Comparison of ENCODE assay signal across 25 cellular contexts in the genomic region with DNA sequence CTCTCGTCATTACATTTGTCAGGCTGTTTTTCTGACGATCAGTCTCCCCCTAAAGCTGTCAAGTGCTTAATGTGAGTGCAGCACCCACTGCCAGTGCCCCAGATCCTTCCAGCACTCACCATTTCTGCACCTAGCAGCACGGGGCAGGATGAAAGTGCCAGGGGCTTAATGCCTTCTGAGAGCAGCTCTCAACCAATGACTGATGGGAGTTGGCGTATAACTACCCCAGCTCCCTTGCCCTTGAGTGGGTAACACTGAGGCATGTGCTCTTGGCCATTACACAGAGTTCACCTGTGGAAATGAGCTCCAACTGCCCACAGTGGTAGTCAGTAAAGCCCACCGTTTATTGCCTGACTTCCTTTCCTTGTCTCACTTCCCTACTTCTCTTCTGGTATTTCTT.
"Had no signal": no experiment of that assay in that cellular context is flagged by ENCODE, and none has a peak within 500 bp of the region (broad histone marks: within the 10 kb centered on the region; RNA-seq: fewer than 3 reads in every experiment).

No MANE protein-coding gene starts in this region.

- H3K4me3 ChIP-seq: left ventricle myocardium inferior, lung, mucosa of descending colon, right atrium auricular region, right lobe of liver, smooth muscle cell, tibial nerve, uterus had no signal

- H3K36me3 Mint-ChIP-seq: type B pancreatic cell had no signal

- ATAC-seq: mucosa of descending colon; naive thymus-derived CD4-positive, alpha-beta T cell; natural killer cell treated with Interleukin-12 subunit alpha and Interleukin-12 subunit beta and Interleukin-15 and Interleukin-18, amount 100 ng/mL, for 72 hours; right lobe of liver; stimulated activated memory B cell treated with anti-CD40 and anti-IgM and Interleukin-4, amounts not matched to agents 10 μg/mL and 1 μg/mL and 100 μg/mL, for 72 hours; stimulated activated naive CD8-positive, alpha-beta T cell treated with anti-CD3 and anti-CD28 coated beads, Interleukin-15, amount 100 ng/mL, for 72 hours had no signal

- H3K4me3 Mint-ChIP-seq: naive thymus-derived CD4-positive, alpha-beta T cell; natural killer cell treated with Interleukin-12 subunit alpha and Interleukin-12 subunit beta and Interleukin-15 and Interleukin-18, amount 100 ng/mL, for 72 hours; stimulated activated memory B cell treated with anti-CD40 and anti-IgM and Interleukin-4, amounts not matched to agents 10 μg/mL and 1 μg/mL and 100 μg/mL, for 72 hours; stimulated activated naive CD8-positive, alpha-beta T cell treated with anti-CD3 and anti-CD28 coated beads, Interleukin-15, amount 100 ng/mL, for 72 hours; type B pancreatic cell had no signal

- H3K27ac ChIP-seq: left ventricle myocardium inferior, right atrium auricular region, right lobe of liver, tibial nerve, uterus had no signal

- DNase-seq: hippocampal formation; kidney; left ventricle myocardium inferior; mesendoderm; midbrain; mucosa of descending colon; naive thymus-derived CD4-positive, alpha-beta T cell; nucleus accumbens; right lobe of liver; stimulated activated CD4-positive, alpha-beta T cell treated with anti-CD3 and anti-CD28 coated beads, Interleukin-1b, Interleukin-23, amount 100 ng/mL, for 48 hours; stimulated activated CD4-positive, alpha-beta T cell treated with anti-CD3 and anti-CD28 coated beads, Interleukin-2, amount 100 ng/mL, for 48 hours; stimulated activated CD4-positive, alpha-beta T cell treated with anti-CD3 and anti-CD28 coated beads, Interleukin-4, amount 100 ng/mL, for 4 hours; stimulated activated CD8-positive, alpha-beta memory T cell treated with anti-CD3 and anti-CD28 coated beads, Interleukin-4, amount 100 ng/mL, for 48 hours; stimulated activated naive CD4-positive, alpha-beta T cell treated with Interleukin-2 at 50 U/mL for 16 hours; stimulated activated naive CD8-positive, alpha-beta T cell treated with anti-CD3 and anti-CD28 coated beads, Interleukin-15, amount 100 ng/mL, for 72 hours; substantia nigra; uterus had no signal

- H3K27ac Mint-ChIP-seq: natural killer cell treated with Interleukin-12 subunit alpha and Interleukin-12 subunit beta and Interleukin-15 and Interleukin-18, amount 100 ng/mL, for 72 hours; progenitor cell of endocrine pancreas; stimulated activated memory B cell treated with anti-CD40 and anti-IgM and Interleukin-4, amounts not matched to agents 10 μg/mL and 1 μg/mL and 100 μg/mL, for 72 hours; stimulated activated naive CD8-positive, alpha-beta T cell treated with anti-CD3 and anti-CD28 coated beads, Interleukin-15, amount 100 ng/mL, for 72 hours; type B pancreatic cell had no signal

- H3K27me3 Mint-ChIP-seq: progenitor cell of endocrine pancreas; stimulated activated memory B cell treated with anti-CD40 and anti-IgM and Interleukin-4, amounts not matched to agents 10 μg/mL and 1 μg/mL and 100 μg/mL, for 72 hours; stimulated activated naive CD8-positive, alpha-beta T cell treated with anti-CD3 and anti-CD28 coated beads, Interleukin-15, amount 100 ng/mL, for 72 hours; type B pancreatic cell had no signal

- H3K4me1 Mint-ChIP-seq: stimulated activated memory B cell treated with anti-CD40 and anti-IgM and Interleukin-4, amounts not matched to agents 10 μg/mL and 1 μg/mL and 100 μg/mL, for 72 hours; stimulated activated naive CD8-positive, alpha-beta T cell treated with anti-CD3 and anti-CD28 coated beads, Interleukin-15, amount 100 ng/mL, for 72 hours had no signal

- H3K9me3 Mint-ChIP-seq: type B pancreatic cell had no signal
